ENCODE assay signal across 22 cellular contexts in the genomic region with DNA sequence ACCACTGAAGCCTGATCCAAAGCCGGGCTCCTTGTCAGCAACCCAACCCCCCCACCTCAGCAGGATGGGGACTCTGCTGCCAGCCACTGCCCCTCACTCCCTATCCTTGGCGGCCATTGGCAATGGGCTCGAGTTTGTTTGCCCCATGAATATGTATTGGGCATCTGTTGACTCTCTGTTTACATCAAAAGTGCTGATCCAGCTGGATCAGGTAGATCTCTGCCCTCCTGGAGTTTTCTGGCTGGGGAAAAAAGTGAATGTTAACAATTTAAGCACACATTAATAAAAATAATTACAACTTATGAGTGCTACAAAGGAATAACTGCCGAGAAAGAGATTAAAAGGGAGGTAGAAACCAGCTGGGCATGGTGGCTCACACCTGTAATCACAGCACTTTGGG.
DNase-seq lines count a peak whose midpoint lies in the region; ATAC-seq, FAIRE-seq and TF ChIP-seq lines count a peak whose summit lies in the region.
"Had no signal": no experiment of that assay in that cellular context is flagged by ENCODE, and none has a peak within 500 bp of the region (broad histone marks: within the 10 kb centered on the region; RNA-seq: fewer than 3 reads in every experiment).

No MANE protein-coding gene starts in this region.

- no peak for TF ChIP-seq EP300 in HepG2 (IDR thresholded peaks at IDR 0.05; ENCODE audit: low read depth in 2 of 2, low read length in 2 of 2)
- TF ChIP-seq EP300 in HepG2 (CRISPR knock-in tag; IDR thresholded peaks at IDR 0.05; ENCODE audit: borderline replicate concordance) = no peak
- TF ChIP-seq EP300 in K562 (IDR thresholded peaks at IDR 0.05; ENCODE audit: low read length) = no peak

- CTCF ChIA-PET in HepG2 (lab: Yijun Ruan, JAX; ENCODE audit: low intra/inter-chr PET ratio, low total read pairs) (no interaction called here), K562 (lab: Yijun Ruan, JAX; ENCODE audit: low intra/inter-chr PET ratio) (no interaction called here)
- CTCF ChIA-PET in CD8-positive, alpha-beta memory T cell (lab: Charles Lee) = no interaction called here

- peaks cover 9% of the 10 kb centered on the region for H3K4me1 ChIP-seq in HepG2 (ENCODE audit: insufficient read depth, low read length)
- H3K4me1 ChIP-seq in right lobe of liver = no peaks in the 10 kb centered on the region
- no peaks in the 10 kb centered on the region for H3K4me1 ChIP-seq in K562 (replicated peaks in 1 of 2; ENCODE audit: control insufficient read depth in 2 of 2, insufficient read depth in 2 of 2, low read length in 2 of 2)
- H3K4me1 ChIP-seq in CD8-positive, alpha-beta memory T cell (ENCODE audit: insufficient read depth, low read length) = no peaks in the 10 kb centered on the region
- no peaks in the 10 kb centered on the region for H3K4me1 ChIP-seq in BE2C

- H3K36me3 ChIP-seq in HepG2 (replicated peaks in 1 of 2; ENCODE audit: control insufficient read depth in 1 of 2, insufficient read depth in 2 of 2, low read length in 2 of 2) (no peaks in the 10 kb centered on the region), right lobe of liver (no peaks in the 10 kb centered on the region), K562 (ENCODE audit: control insufficient read depth, insufficient read depth, low read length) (no peaks in the 10 kb centered on the region), BE2C (no peaks in the 10 kb centered on the region)
- H3K36me3 ChIP-seq in CD8-positive, alpha-beta memory T cell (ENCODE audit: insufficient read depth, low read length) = no peaks in the 10 kb centered on the region
- H3K36me3 ChIP-seq: BLaER1 treated with 17β-estradiol and CSF1 and Interleukin-3, amounts not matched to agents 10 nM and 100 nM had no signal

- H2AFZ ChIP-seq in HepG2 (ENCODE audit: low read length) = no peak overlapping the region
- no peak overlapping the region for H2AFZ ChIP-seq in K562 (ENCODE audit: low read depth, low read length)

- POLR2A ChIA-PET in HepG2 (lab: Yijun Ruan, JAX) (no interaction called here), K562 (lab: Yijun Ruan, JAX) (interaction anchor here (1.2 kb wide), 1 partner anchor 21 kb away, joined by 4 read pairs; no protein-coding TSS in a partner anchor)
- POLR2A ChIA-PET in CD8-positive, alpha-beta memory T cell (lab: Charles Lee) = no interaction called here

- H3K9ac ChIP-seq in HepG2 (ENCODE audit: insufficient read depth, low read depth, low read length) (no peak overlapping the region), K562 (ENCODE audit: insufficient read depth in 1 of 2, low read depth in 2 of 2, low read length in 2 of 2) (no peak overlapping the region)
- H3K9ac ChIP-seq: BLaER1 treated with 17β-estradiol and CSF1 and Interleukin-3, amounts not matched to agents 10 nM and 100 nM had no signal

- H4K20me1 ChIP-seq in HepG2 (ENCODE audit: insufficient read depth, low read length) (no peaks in the 10 kb centered on the region), K562 (replicated peaks; ENCODE audit: control insufficient read depth, insufficient read depth, low read length) (no peaks in the 10 kb centered on the region)
- H4K20me1 ChIP-seq: BLaER1 treated with 17β-estradiol and CSF1 and Interleukin-3, amounts not matched to agents 10 nM and 100 nM had no signal

- H3K4me3 Mint-ChIP-seq in CD8-positive, alpha-beta memory T cell = no peak overlapping the region
- H3K4me3 Mint-ChIP-seq: CD4-positive, alpha-beta T cell; CD8-positive, alpha-beta T cell had no signal

- H3K9me3 Mint-ChIP-seq in CD8-positive, alpha-beta memory T cell = no peaks in the 10 kb centered on the region
- H3K9me3 Mint-ChIP-seq: CD4-positive, alpha-beta T cell; CD8-positive, alpha-beta T cell had no signal

- no peaks in the 10 kb centered on the region for H3K36me3 Mint-ChIP-seq in CD8-positive, alpha-beta memory T cell
- H3K36me3 Mint-ChIP-seq: CD8-positive, alpha-beta T cell had no signal

- H3K9me1 ChIP-seq in K562 (ENCODE audit: control insufficient read depth, insufficient read depth, low read length) = no peaks in the 10 kb centered on the region

- DNase-seq in HepG2 (ENCODE audit: low spot score) (no peak), right lobe of liver (no peak), K562 (ENCODE audit: extremely low read depth in 1 of 4, low spot score in 3 of 4) (no peak), BE2C (no peak)
- no peak for DNase-seq in CD8-positive, alpha-beta memory T cell
- DNase-seq: ACHN; CD4-positive, alpha-beta T cell; CD8-positive, alpha-beta T cell; COR-L47; DMS 273 treated with DMSO at 0.1 percent for 48 hours; DMS153; DMS53; DMS79; DND-41; EL; GDM1 had no signal

- H3K27me3 ChIP-seq in HepG2 (ENCODE audit: control insufficient read depth in 1 of 2, insufficient read depth in 2 of 2, low read length in 2 of 2) (peaks cover 7 to 47% of the 10 kb centered on the region in 2 experiments; a peak in 3 of 5 replicates), right lobe of liver (no peaks in the 10 kb centered on the region), K562 (ENCODE audit: control insufficient read depth in 2 of 2, insufficient read depth in 2 of 2, low read length in 2 of 2) (peaks cover 61 to 65% of the 10 kb centered on the region in 2 experiments), BE2C (peaks cover 69% of the 10 kb centered on the region)
- no peaks in the 10 kb centered on the region for H3K27me3 ChIP-seq in CD8-positive, alpha-beta memory T cell (ENCODE audit: insufficient read depth, low read length, poor library complexity, severe bottlenecking)
- H3K27me3 ChIP-seq: BLaER1 treated with 17β-estradiol and CSF1 and Interleukin-3, amounts not matched to agents 10 nM and 100 nM had no signal

- no peak overlapping the region for H3K4me3 ChIP-seq in HepG2 (replicated peaks in 1 of 3; ENCODE audit: insufficient read depth in 1 of 3, low read depth in 2 of 3, low read length in 3 of 3)
- no peak overlapping the region for H3K4me3 ChIP-seq in right lobe of liver
- H3K4me3 ChIP-seq in K562 = no peak overlapping the region
- H3K4me3 ChIP-seq in CD8-positive, alpha-beta memory T cell (ENCODE audit: low read length) = no peak overlapping the region
- no peak overlapping the region for H3K4me3 ChIP-seq in BE2C (ENCODE audit: low read depth, low read length)
- H3K4me3 ChIP-seq: BLaER1 treated with 17β-estradiol and CSF1 and Interleukin-3, amounts not matched to agents 10 nM and 100 nM; GM12878 had no signal

- intact Hi-C loops in HepG2 (cut with micrococcal nuclease; ENCODE audit: unreplicated experiment) = no loop called here
- intact Hi-C loops in right lobe of liver (cut with DNase I) = no loop called here
- intact Hi-C loops in K562 (cut with micrococcal nuclease) = no loop called here

- no peaks in the 10 kb centered on the region for H3K9me3 ChIP-seq in HepG2 (ENCODE audit: low read length)
- H3K9me3 ChIP-seq in right lobe of liver = no peaks in the 10 kb centered on the region
- H3K9me3 ChIP-seq in K562 (replicated peaks; ENCODE audit: control insufficient read depth, insufficient read depth, low read depth, low read length) = no peaks in the 10 kb centered on the region
- no peaks in the 10 kb centered on the region for H3K9me3 ChIP-seq in CD8-positive, alpha-beta memory T cell (ENCODE audit: low read length)
- H3K9me3 ChIP-seq in BE2C = no peaks in the 10 kb centered on the region
- H3K9me3 ChIP-seq: BLaER1 treated with 17β-estradiol and CSF1 and Interleukin-3, amounts not matched to agents 10 nM and 100 nM had no signal

- FAIRE-seq in HepG2 (lab: Jason Lieb, UNC) (no peak), K562 (lab: Jason Lieb, UNC) (no peak)
- FAIRE-seq: GM12878, GM12892, GM18507 had no signal

- H3K27ac Mint-ChIP-seq in CD8-positive, alpha-beta memory T cell = no peak overlapping the region
- H3K27ac Mint-ChIP-seq: CD4-positive, alpha-beta T cell; CD8-positive, alpha-beta T cell had no signal

- H3K4me1 Mint-ChIP-seq in CD8-positive, alpha-beta memory T cell = no peaks in the 10 kb centered on the region

- ATAC-seq in HepG2 (no peak), right lobe of liver (no peak), K562 (no peak)
- ATAC-seq: CD8-positive, alpha-beta T cell; GM12878 had no signal

- WGBS in HepG2 (ENCODE audit: low lambda C conversion rate) = under 1% methylated on average over 4 of the region's 4 CpGs
- WGBS in right lobe of liver (ENCODE audit: insufficient coverage, low coverage, low lambda C conversion rate, missing lambda C conversion rate) = 70% methylated on average over 3 of the region's 4 CpGs
- 4% methylated on average over 4 of the region's 4 CpGs for WGBS in K562 (ENCODE audit: insufficient coverage, low coverage, missing lambda C conversion rate)

- TF ChIP-seq RAD21 in HepG2 (CRISPR knock-in tag; IDR thresholded peaks at IDR 0.05) (no peak), K562 (CRISPR knock-in tag; conservative IDR thresholded peaks at IDR 0.05 in 1 of 2, IDR thresholded peaks at IDR 0.05 in 1 of 2) (no peak)

- in situ Hi-C loops in HepG2 (cut with HindIII; ENCODE audit: extremely low pct_ligation_motif_present, low pct_unique_long_range_greater_than_20kb) = no loop called here
- in situ Hi-C loops in K562 (cut with MboI) = no loop called here

- H3K27me3 Mint-ChIP-seq in CD8-positive, alpha-beta memory T cell = peaks cover 29 to 47% of the 10 kb centered on the region in 2 donors

- no peaks in the 10 kb centered on the region for H3K79me2 ChIP-seq in HepG2 (ENCODE audit: insufficient read depth, low read length)
- H3K79me2 ChIP-seq in K562 (ENCODE audit: control insufficient read depth, insufficient read depth, low read length) = no peaks in the 10 kb centered on the region

- TF ChIP-seq CTCF in HepG2 (CRISPR knock-in tag; IDR thresholded peaks at IDR 0.05) = no peak
- TF ChIP-seq CTCF in right lobe of liver (IDR thresholded peaks at IDR 0.05) = no peak
- TF ChIP-seq CTCF in K562 (IDR thresholded peaks at IDR 0.05 in 2 of 3, conservative IDR thresholded peaks at IDR 0.05 in 1 of 3; ENCODE audit: insufficient read depth in 2 of 3, low read depth in 1 of 3, low read length in 3 of 3) = no peak
- no peak for TF ChIP-seq CTCF in BE2C (IDR thresholded peaks at IDR 0.05; ENCODE audit: low read depth, low read length)

- TF ChIP-seq POLR2A in HepG2 (IDR thresholded peaks at IDR 0.05; ENCODE audit: insufficient read depth in 1 of 2, low read depth in 2 of 2, low read length in 2 of 2) = no peak
- no peak for TF ChIP-seq POLR2A in right lobe of liver (IDR thresholded peaks at IDR 0.05)
- no peak for TF ChIP-seq POLR2A in K562 (conservative IDR thresholded peaks at IDR 0.05)

- H3K4me2 ChIP-seq in HepG2 (ENCODE audit: low read depth, low read length) (no peak overlapping the region), K562 (ENCODE audit: insufficient read depth, low read length) (no peak overlapping the region)
- H3K4me2 ChIP-seq: BLaER1 treated with 17β-estradiol and CSF1 and Interleukin-3, amounts not matched to agents 10 nM and 100 nM had no signal

- BruUV-seq in HepG2 (replicated peaks; lab: Mats Ljungman, UMichigan) (no TSS peak), K562 (replicated peaks; lab: Mats Ljungman, UMichigan) (no TSS peak)

- H3K27ac ChIP-seq in HepG2 (ENCODE audit: extremely low read length, insufficient read depth, low read length) (no peak overlapping the region), right lobe of liver (no peak overlapping the region), K562 (ENCODE audit: extremely low read depth, low read depth, low read length) (no peak overlapping the region)
- H3K27ac ChIP-seq in CD8-positive, alpha-beta memory T cell (ENCODE audit: low read depth, low read length) = no peak overlapping the region
- H3K27ac ChIP-seq: 22Rv1; BLaER1 treated with 17β-estradiol and CSF1 and Interleukin-3, amounts not matched to agents 10 nM and 100 nM; C4-2B had no signal
